8 cellular contexts compared by ENCODE assay signal in genomic region chr6:159790947-159791598, GRCh38. TPM values are rescaled to one million over a fixed set of nuclear protein-coding genes. Genes with fewer than 3 reads are reported as not detected.
A peak's percentile ranks its signal among the peaks of the same experiment; 100 is the strongest.
DNase-seq lines count a peak whose midpoint lies in the region; ATAC-seq, FAIRE-seq and TF ChIP-seq lines count a peak whose summit lies in the region.

No MANE protein-coding gene starts in this region.

- H3K27me3 Mint-ChIP-seq in Calu3 (ENCODE audit: unreplicated experiment) = no peaks in the 10 kb centered on the region

- peak overlapping the region; percentile 86 for H3K4me3 Mint-ChIP-seq in Calu3 (ENCODE audit: low read depth, unreplicated experiment)

- H3K4me3 ChIP-seq in Loucy (ENCODE audit: low read length, poor library complexity, severe bottlenecking) (peak overlapping the region; percentile 97), thoracic aorta (peak overlapping the region; percentile 93)

- peak overlapping the region; percentile 99 for H3K4me2 ChIP-seq in Loucy (ENCODE audit: low read depth, low read length, poor library complexity, severe bottlenecking)

- H3K9ac ChIP-seq in Loucy (ENCODE audit: low read depth, low read length, poor library complexity, severe bottlenecking) = peak overlapping the region; percentile 96

- peaks cover 42% of the 10 kb centered on the region for H3K4me1 Mint-ChIP-seq in Calu3 (ENCODE audit: low read depth, unreplicated experiment)

- H3K27ac ChIP-seq in angular gyrus (ENCODE audit: low read depth, low read length) = peak overlapping the region; percentile 82
- peak overlapping the region; percentile 89 to 91 for H3K27ac ChIP-seq in thoracic aorta

- H3K27me3 ChIP-seq in Loucy (ENCODE audit: insufficient read depth, low read length, poor library complexity, severe bottlenecking) = no peaks in the 10 kb centered on the region
- H3K27me3 ChIP-seq in thoracic aorta (replicated peaks; ENCODE audit: insufficient read depth) = no peaks in the 10 kb centered on the region

- TF ChIP-seq CTCF in Calu3 (IDR thresholded peaks at IDR 0.05; ENCODE audit: unreplicated experiment) (no peak), Loucy (conservative IDR thresholded peaks at IDR 0.05; ENCODE audit: low read length) (no peak), thoracic aorta (IDR thresholded peaks at IDR 0.05) (no peak)

- H3K27ac Mint-ChIP-seq in Calu3 (ENCODE audit: unreplicated experiment) = peak overlapping the region; percentile 98

- H4K20me1 ChIP-seq in Loucy (ENCODE audit: insufficient read depth, low read length, poor library complexity, severe bottlenecking) = peaks cover 66% of the 10 kb centered on the region

- intact Hi-C loops in Calu3 (cut with micrococcal nuclease; ENCODE audit: unreplicated experiment) = loop anchor here (1.0 kb wide), 1 partner anchor 16 kb away; no protein-coding TSS in a partner anchor
- intact Hi-C loops in left colon (cut with DNase I, micrococcal nuclease) = no loop called here

- peaks cover 41% of the 10 kb centered on the region for H3K4me1 ChIP-seq in Loucy (ENCODE audit: insufficient read depth, low read length, poor library complexity, severe bottlenecking)
- H3K4me1 ChIP-seq in thoracic aorta (ENCODE audit: control insufficient read depth in 1 of 2, low read depth in 2 of 2) = peaks cover 24 to 43% of the 10 kb centered on the region in 2 donors

- DNase-seq in Calu3 (peak; percentile 9), left colon (no peak), thoracic aorta (ENCODE audit: low spot score) (no peak), HTR-8/SVneo (ENCODE audit: insufficient read length, low spot score) (no peak), globus pallidus (ENCODE audit: low spot score) (no peak)

- BruUV-seq in Calu3 (replicated peaks; lab: Mats Ljungman, UMichigan) = no TSS peak

- CTCF ChIA-PET in Calu3 (lab: Charles Lee) = interaction anchor here (1.1 to 2.1 kb wide), 2 partner anchors 16 to 98 kb away, joined by 6 to 14 read pairs; partner anchors contain the start of gene SOD2

- H3K9me3 ChIP-seq in Loucy (ENCODE audit: insufficient read depth, low read depth, low read length) = no peaks in the 10 kb centered on the region
- no peaks in the 10 kb centered on the region for H3K9me3 ChIP-seq in thoracic aorta

- no peak for FAIRE-seq in HTR-8/SVneo (lab: Jason Lieb, UNC)

- peaks cover 88% of the 10 kb centered on the region for H3K36me3 Mint-ChIP-seq in Calu3 (ENCODE audit: insufficient read depth, unreplicated experiment)

- peaks cover 81% of the 10 kb centered on the region for H3K79me2 ChIP-seq in Loucy (ENCODE audit: insufficient read depth, low read length)

- H3K36me3 ChIP-seq in Loucy (ENCODE audit: insufficient read depth, low read length) (peaks cover 17% of the 10 kb centered on the region), thoracic aorta (peaks cover under 1% of the 10 kb centered on the region)

- peak; percentile 11 for ATAC-seq in left colon
- ATAC-seq in thoracic aorta (ENCODE audit: insufficient number of reproducible peaks, low FRiP score, low read depth) = no peak
- no peak for ATAC-seq in GM21528 (IDR thresholded peaks at IDR 0.05; ENCODE audit: low FRiP score, unreplicated experiment)

- H3K9me2 ChIP-seq in Loucy (replicated peaks; ENCODE audit: low read depth, low read length) = no peaks in the 10 kb centered on the region

- H3F3A ChIP-seq in Loucy (ENCODE audit: low read depth) = no peaks in the 10 kb centered on the region

- peak overlapping the region; percentile 81 for H2AFZ ChIP-seq in Loucy (ENCODE audit: low read length)

- no peaks in the 10 kb centered on the region for H3K9me3 Mint-ChIP-seq in Calu3 (ENCODE audit: low read depth, unreplicated experiment)

RNA-seq across cellular contexts. Expression of gene MRPL18, which starts 0.8 kb away (rescaled TPM):
- total RNA-seq in Calu3 (2022) = 86.6 and 88.7 TPM in 2 replicates
- total RNA-seq in left colon = 10 to 100 TPM; 66.9 to 72.5 TPM
- total RNA-seq in thoracic aorta = 10 to 100 TPM; 34.8 to 46.2 TPM

RNA-seq across cellular contexts. Expression of gene TCP1, which starts 1.7 kb away (rescaled TPM):
- 311 and 357 TPM in 2 replicates for total RNA-seq in Calu3 (2022)
- total RNA-seq in left colon = 100 to 1,000 TPM; 165 to 172 TPM
- 100 to 1,000 TPM; 112 to 138 TPM for total RNA-seq in thoracic aorta

RNA-seq across cellular contexts. Expression of gene PNLDC1, which starts 9.0 kb away (rescaled TPM):
- total RNA-seq in Calu3 (2022) = 0.52 and 0.71 TPM in 2 replicates
- not detected for total RNA-seq in left colon
- under 1 TPM in 1 of 2 donors, not detected in 1; 0.54 TPM for total RNA-seq in thoracic aorta

RNA-seq across cellular contexts. Expression of gene ACAT2, which starts 29.2 kb away (rescaled TPM):
- 92.3 and 108 TPM in 2 replicates for total RNA-seq in Calu3 (2022)
- total RNA-seq in left colon = 100 to 1,000 TPM in 1 of 2 donors, 10 to 100 TPM in 1; 72.8 to 114 TPM
- 10 to 100 TPM in 1 of 2 donors, 1 to 10 TPM in 1; 8.1 to 11.1 TPM for total RNA-seq in thoracic aorta
